In genomic region chr22:35620624-35621245, GRCh38 we compare ENCODE assay signal across 1 cellular context.
TF ChIP-seq lines count a peak whose summit lies in the region.

No MANE protein-coding gene starts in this region.

TF ChIP-seq in GM12878, 131 proteins besides CTCF, POLR2A, EP300 and RAD21:
- no peak for TF ChIP-seq ZNF622 (IDR thresholded peaks at IDR 0.05)
- TF ChIP-seq MTA2 (IDR thresholded peaks at IDR 0.05; ENCODE audit: low read depth): no peak
- TF ChIP-seq USF1 (IDR thresholded peaks at IDR 0.05; ENCODE audit: borderline replicate concordance, extremely low read length, insufficient read depth, low read depth, low read length): no peak
- no peak for TF ChIP-seq STAT3 (IDR thresholded peaks at IDR 0.05; ENCODE audit: low read depth, low read length)
- peak; percentile 24 for TF ChIP-seq BCL3 (IDR thresholded peaks at IDR 0.05; ENCODE audit: borderline replicate concordance, insufficient read depth, low read depth, low read length, poor library complexity, severe bottlenecking)
- TF ChIP-seq E2F4 (IDR thresholded peaks at IDR 0.05; ENCODE audit: low read depth, low read length): no peak
